1 cellular context compared by ENCODE assay signal in genomic region chr1:1231400-1232223, GRCh38.
TF ChIP-seq lines count a peak whose summit lies in the region.

Gene SDF4 (minus strand): TSS chr1:1232001. CDS start chr1:1228772, 3,229 bp downstream.

TF ChIP-seq in HepG2, 621 proteins besides CTCF, POLR2A, EP300 and RAD21 (continued from another document and continues in another):
- TF ChIP-seq GMEB1 (CRISPR knock-in tag; IDR thresholded peaks at IDR 0.05; ENCODE audit: borderline replicate concordance) (peak; percentile 92), ZNF660 (CRISPR knock-in tag; IDR thresholded peaks at IDR 0.05; ENCODE audit: borderline replicate concordance, low read depth) (no peak), WIZ (CRISPR knock-in tag; IDR thresholded peaks at IDR 0.05) (no peak), SMARCE1 (IDR thresholded peaks at IDR 0.05; ENCODE audit: borderline replicate concordance) (no peak), NFE2 (CRISPR knock-in tag; IDR thresholded peaks at IDR 0.05) (no peak), TBX3 (IDR thresholded peaks at IDR 0.05; ENCODE audit: borderline replicate concordance) (no peak), RBM22 (optimal IDR thresholded peaks at IDR 0.05; ENCODE audit: low read length) (no peak), ETS1 (CRISPR knock-in tag; IDR thresholded peaks at IDR 0.05) (no peak), ONECUT2 (CRISPR knock-in tag; IDR thresholded peaks at IDR 0.05) (no peak), MXI1 (IDR thresholded peaks at IDR 0.05; ENCODE audit: borderline replicate concordance, low read depth, low read length) (peak; percentile 11; the same call in 1 of the 3 replicates), SPEN (CRISPR knock-in tag; IDR thresholded peaks at IDR 0.05; ENCODE audit: low read depth) (no peak; the same call in 1 of the 2 replicates), FUBP1 (CRISPR knock-in tag; IDR thresholded peaks at IDR 0.05; ENCODE audit: borderline replicate concordance) (no peak; the same call in 1 of the 2 replicates), FOXP4 (CRISPR knock-in tag; IDR thresholded peaks at IDR 0.05) (peak; percentile 33; the same call in 1 of the 2 replicates), ZC3H13 (CRISPR knock-in tag; IDR thresholded peaks at IDR 0.05) (peak; percentile 99), KAT8 (CRISPR knock-in tag; IDR thresholded peaks at IDR 0.05) (peak; percentile 85), HCFC1 (IDR thresholded peaks at IDR 0.05; ENCODE audit: low read depth, low read length) (peak; percentile 83), MAZ (IDR thresholded peaks at IDR 0.05; ENCODE audit: borderline replicate concordance, low read depth, low read length) (no peak), MAZ (CRISPR knock-in tag; IDR thresholded peaks at IDR 0.05; ENCODE audit: low read depth) (peak; percentile 60; the same call in 1 of the 2 replicates), ETV5 (CRISPR knock-in tag; IDR thresholded peaks at IDR 0.05; ENCODE audit: borderline replicate concordance) (peak; percentile 54), MIXL1 (CRISPR knock-in tag; IDR thresholded peaks at IDR 0.05) (no peak), NR1H2 (CRISPR knock-in tag; IDR thresholded peaks at IDR 0.05; ENCODE audit: borderline replicate concordance, low read depth) (no peak), DRAP1 (CRISPR knock-in tag; IDR thresholded peaks at IDR 0.05) (peak; percentile 55; the same call in 1 of the 2 replicates), ZNF136 (CRISPR knock-in tag; IDR thresholded peaks at IDR 0.05; ENCODE audit: low read depth) (no peak), PAXIP1 (CRISPR knock-in tag; conservative IDR thresholded peaks at IDR 0.05) (peak; percentile 38), ZNF18 (CRISPR knock-in tag; IDR thresholded peaks at IDR 0.05; ENCODE audit: insufficient replicate concordance) (peak; percentile 77), ZNF430 (CRISPR knock-in tag; IDR thresholded peaks at IDR 0.05) (no peak), KDM5B (CRISPR knock-in tag; IDR thresholded peaks at IDR 0.05; ENCODE audit: borderline replicate concordance) (peak; percentile 80), ZIK1 (CRISPR knock-in tag; IDR thresholded peaks at IDR 0.05; ENCODE audit: borderline replicate concordance, low read depth) (peak; percentile 28; the same call in 1 of the 2 replicates), ZNF710 (CRISPR knock-in tag; IDR thresholded peaks at IDR 0.05; ENCODE audit: borderline replicate concordance) (no peak), IKZF4 (CRISPR knock-in tag; IDR thresholded peaks at IDR 0.05; ENCODE audit: borderline replicate concordance, low read depth, not compliant biosample characterization) (peak; percentile 39), ZNF781 (CRISPR knock-in tag; IDR thresholded peaks at IDR 0.05; ENCODE audit: borderline replicate concordance, not compliant biosample characterization) (peak; percentile 10), MBD4 (IDR thresholded peaks at IDR 0.05; ENCODE audit: borderline replicate concordance, low read length) (no peak), HOXD1 (CRISPR knock-in tag; IDR thresholded peaks at IDR 0.05) (no peak), MYC (CRISPR knock-in tag; IDR thresholded peaks at IDR 0.05; ENCODE audit: borderline replicate concordance) (peak; percentile 69), ZBTB38 (CRISPR knock-in tag; IDR thresholded peaks at IDR 0.05) (peak; percentile 83), ZNF737 (CRISPR knock-in tag; IDR thresholded peaks at IDR 0.05; ENCODE audit: borderline replicate concordance) (no peak), BRF2 (CRISPR knock-in tag; IDR thresholded peaks at IDR 0.05) (0 out of 2 replicates have a peak, but pooled peaks have one; percentile 39), TBL1XR1 (IDR thresholded peaks at IDR 0.05; ENCODE audit: borderline replicate concordance, low read length, partially characterized antibody) (no peak), ARID2 (CRISPR knock-in tag; IDR thresholded peaks at IDR 0.05; ENCODE audit: borderline replicate concordance) (no peak), HNF4G (IDR thresholded peaks at IDR 0.05; ENCODE audit: borderline replicate concordance, low read depth, low read length) (no peak), HNF4G (CRISPR knock-in tag; IDR thresholded peaks at IDR 0.05; ENCODE audit: borderline replicate concordance, low read depth) (peak; percentile 50; the same call in 1 of the 2 replicates), NKX3-1 (CRISPR knock-in tag; IDR thresholded peaks at IDR 0.05) (0 out of 2 replicates have a peak, but pooled peaks have one; percentile 70), ZNF547 (CRISPR knock-in tag; IDR thresholded peaks at IDR 0.05) (peak; percentile 77; the same call in 1 of the 2 replicates), E2F1 (CRISPR knock-in tag; IDR thresholded peaks at IDR 0.05) (peak; percentile 57; the same call in 1 of the 2 replicates), FOSL1 (CRISPR knock-in tag; IDR thresholded peaks at IDR 0.05; ENCODE audit: borderline replicate concordance) (no peak)
